Comparison of ENCODE assay signal across 8 cellular contexts in the genomic region with DNA sequence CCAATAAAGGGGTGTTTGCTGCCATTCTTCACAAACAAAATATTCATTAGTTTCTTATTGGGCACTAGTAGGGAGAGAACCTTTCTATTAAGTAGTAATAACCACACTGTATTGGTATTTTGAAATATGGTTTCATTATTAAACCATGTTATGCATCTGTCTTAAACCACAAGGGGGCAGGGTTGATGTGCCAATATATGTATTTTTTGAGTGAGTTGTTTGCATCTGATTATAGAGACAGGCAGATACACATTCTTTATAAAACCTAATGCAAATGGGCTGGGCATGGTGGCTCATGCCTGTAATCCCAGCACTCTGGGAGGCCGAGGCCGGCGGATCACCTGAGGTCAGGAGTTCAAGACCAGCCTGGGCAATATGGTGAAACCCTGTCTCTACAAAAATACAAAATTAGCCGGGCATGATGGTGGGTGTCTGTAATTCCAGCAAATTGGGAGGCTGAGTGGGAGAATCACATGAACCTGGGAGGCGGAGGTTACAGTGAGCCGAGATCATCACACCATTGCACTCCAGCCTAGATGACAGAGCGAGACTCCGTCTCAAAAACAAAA. TPM values are rescaled to one million over a fixed set of nuclear protein-coding genes. Genes with fewer than 3 reads are reported as not detected.
DNase-seq lines count a peak whose midpoint lies in the region; ATAC-seq, FAIRE-seq and TF ChIP-seq lines count a peak whose summit lies in the region.
"Not testable (repeated sequence)": the region's sequence is repeated elsewhere in the genome, so short reads cannot be mapped to it uniquely, and the experiment has no call there.

No MANE protein-coding gene starts in this region.

- peak overlapping the region; percentile 21; the same call in 1 of the 2 replicates for H3K4me2 ChIP-seq in KMS-11
- not testable (repeated sequence) for H3K4me2 ChIP-seq in endothelial cell of umbilical vein (ENCODE audit: insufficient read depth, low read length)

- FAIRE-seq in endothelial cell of umbilical vein (lab: Jason Lieb, UNC) = peak; percentile 67

- not testable (repeated sequence) for H3K9ac ChIP-seq in KMS-11; endothelial cell of umbilical vein (replicated peaks; ENCODE audit: extremely low read depth, insufficient read depth, low read length)

- H3K27me3 ChIP-seq in KMS-11 (ENCODE audit: insufficient read depth, low read depth); WERI-Rb-1 (ENCODE audit: insufficient read depth, low read depth, severe bottlenecking); lower lobe of right lung (ENCODE audit: low read depth); testis: not testable (repeated sequence)
- peaks cover 11 to 18% of the 10 kb centered on the region in 2 experiments for H3K27me3 ChIP-seq in endothelial cell of umbilical vein (ENCODE audit: control insufficient read depth in 2 of 2, insufficient read depth in 2 of 2, low read length in 2 of 2)

- peak; percentile 91 for TF ChIP-seq CTCF in KMS-11 (conservative IDR thresholded peaks at IDR 0.05; ENCODE audit: low read depth, low read length)
- TF ChIP-seq CTCF in WERI-Rb-1 (IDR thresholded peaks at IDR 0.05; ENCODE audit: low read depth, low read length) = not testable (repeated sequence)
- peak; percentile 36 to 44 for TF ChIP-seq CTCF in endothelial cell of umbilical vein (IDR thresholded peaks at IDR 0.05; ENCODE audit: extremely low read depth in 1 of 2, insufficient read depth in 1 of 2, low read depth in 1 of 2, low read length in 2 of 2)
- peak; percentile 53 for TF ChIP-seq CTCF in lower lobe of right lung (IDR thresholded peaks at IDR 0.05)
- TF ChIP-seq CTCF in testis (IDR thresholded peaks at IDR 0.05) = peak; percentile 24 to 52 (median 38)

- peak overlapping the region; percentile 31; the same call in 1 of the 2 replicates for H2AFZ ChIP-seq in KMS-11 (ENCODE audit: low read depth)
- H2AFZ ChIP-seq in endothelial cell of umbilical vein (ENCODE audit: low read depth, low read length) = not testable (repeated sequence)

- POLR2A ChIA-PET in endothelial cell of umbilical vein (lab: Charles Lee) = not testable (repeated sequence)

- not testable (repeated sequence) for H3K27ac ChIP-seq in KMS-11; WERI-Rb-1; endothelial cell of umbilical vein (ENCODE audit: insufficient read depth, low read depth, low read length); lower lobe of right lung; testis

- BruUV-seq in endothelial cell of umbilical vein (replicated peaks; lab: Mats Ljungman, UMichigan) = not testable (repeated sequence)

- ATAC-seq in GM21529 (IDR thresholded peaks at IDR 0.05; ENCODE audit: unreplicated experiment) (peak; percentile 64), lower lobe of right lung (peak; percentile 56 to 60)

- H3K36me3 ChIP-seq in KMS-11 (ENCODE audit: insufficient read depth); WERI-Rb-1; endothelial cell of umbilical vein (ENCODE audit: control insufficient read depth in 2 of 2, extremely low read depth in 1 of 2, insufficient read depth in 2 of 2, low read length in 2 of 2); testis (ENCODE audit: low read depth, missing control alignments): not testable (repeated sequence)
- peaks cover 61% of the 10 kb centered on the region for H3K36me3 ChIP-seq in lower lobe of right lung

- not testable (repeated sequence) for H4K20me1 ChIP-seq in KMS-11 (ENCODE audit: insufficient read depth); endothelial cell of umbilical vein (replicated peaks; ENCODE audit: control insufficient read depth, extremely low read depth, insufficient read depth, low read length)

- WGBS in testis, 2 donors = 78 to 85% methylated on average over 8 of the region's 8 CpGs

- intact Hi-C loops in endothelial cell of umbilical vein (cut with micrococcal nuclease) = loop anchor here (1.0 kb wide), 3 partner anchors 206 to 390 kb away; no protein-coding TSS in a partner anchor
- intact Hi-C loops in lower lobe of right lung (cut with DNase I) = loop anchor here (10.0 kb wide), 1 partner anchor 211 kb away; no protein-coding TSS in a partner anchor
- intact Hi-C loops in testis (cut with DNase I; ENCODE audit: low total_unique reads) = not testable (repeated sequence)

- not testable (repeated sequence) for H3K79me2 ChIP-seq in KMS-11 (ENCODE audit: insufficient read depth, low read depth); endothelial cell of umbilical vein (ENCODE audit: control insufficient read depth, insufficient read depth, low read length)

- dilution Hi-C loops in endothelial cell of umbilical vein (cut with MboI; ENCODE audit: extremely low pct_ligation_motif_present, low sequenced_read_pairs) = not testable (repeated sequence)

- H3K4me1 ChIP-seq in KMS-11 (ENCODE audit: low read depth, poor library complexity, severe bottlenecking) = peaks cover 10% of the 10 kb centered on the region
- not testable (repeated sequence) for H3K4me1 ChIP-seq in endothelial cell of umbilical vein (ENCODE audit: control insufficient read depth, extremely low read depth, insufficient read depth, low read length); lower lobe of right lung; testis

- DNase-seq in DMS153 (lab: John Stamatoyannopoulos, UW) = peak; percentile 10
- DNase-seq in NCI-H524 treated with DMSO at 0.1 percent for 48 hours (lab: John Stamatoyannopoulos, UW) = peak; percentile 15
- DNase-seq in WERI-Rb-1 = peak; percentile 12
- peak; percentile 42 for DNase-seq in endothelial cell of umbilical vein (ENCODE audit: low read depth, low spot score)
- not testable (repeated sequence) for DNase-seq in lower lobe of right lung, testis

- H3K9me3 ChIP-seq in WERI-Rb-1 (ENCODE audit: severe bottlenecking); endothelial cell of umbilical vein (replicated peaks; ENCODE audit: control insufficient read depth, insufficient read depth, low read length); lower lobe of right lung; testis: not testable (repeated sequence)

- not testable (repeated sequence) for H3K4me3 ChIP-seq in KMS-11 (IDR thresholded peaks at IDR 0.05; ENCODE audit: insufficient read depth, low read depth, low read length); WERI-Rb-1 (ENCODE audit: low read depth, low read length); endothelial cell of umbilical vein (replicated peaks in 1 of 3; ENCODE audit: insufficient read depth in 1 of 3, low read depth in 1 of 3, low read length in 3 of 3); lower lobe of right lung; testis

- TF ChIP-seq POLR2A in endothelial cell of umbilical vein (IDR thresholded peaks at IDR 0.05; ENCODE audit: low read depth, low read length); testis (IDR thresholded peaks at IDR 0.05): not testable (repeated sequence)

- H3K9me1 ChIP-seq in endothelial cell of umbilical vein (replicated peaks; ENCODE audit: control insufficient read depth, extremely low read depth, insufficient read depth, low read length) = not testable (repeated sequence)

- CTCF ChIA-PET in endothelial cell of umbilical vein (lab: Charles Lee) = interaction anchor here (1.0 to 1.9 kb wide), 3 partner anchors 207 to 390 kb away, joined by 3 to 9 read pairs (median 4); no protein-coding TSS in a partner anchor

RNA-seq across cellular contexts. Expression of a gene that starts 56.0 kb away (rescaled TPM):
- total RNA-seq in endothelial cell of umbilical vein (270 and 276 TPM in 2 replicates), lower lobe of right lung (136 TPM), testis (10 to 100 TPM; 40.6 to 56.1 TPM)
- polyA plus RNA-seq in endothelial cell of umbilical vein (12.2 and 16.7 TPM in 2 replicates), testis (ENCODE audit: insufficient read depth, low read depth, low replicate concordance) (28.8 TPM)
- 19.5 and 20.9 TPM in 2 replicates for polyA plus RNA-seq in endothelial cell of umbilical vein (2011; cell fraction: cytosol; rRNA removed)
- 92.1 and 112 TPM in 2 replicates for polyA plus RNA-seq in endothelial cell of umbilical vein (2011; cell fraction: nucleus; rRNA removed)
- polyA plus RNA-seq in endothelial cell of umbilical vein (2012) = 88.0 and 129 TPM in 2 replicates
- polyA minus RNA-seq in endothelial cell of umbilical vein = 121 and 123 TPM in 2 replicates
- polyA minus RNA-seq in endothelial cell of umbilical vein (2011; cell fraction: cytosol; rRNA and poly(A)+ RNA removed) = 37.3 TPM
- 167 and 236 TPM in 2 replicates for polyA minus RNA-seq in endothelial cell of umbilical vein (2011; cell fraction: nucleus; rRNA and poly(A)+ RNA removed)
